Comparison of ENCODE assay signal across 8 cellular contexts in genomic region chr9:4984571-4985375, GRCh38. TPM values are rescaled to one million over a fixed set of nuclear protein-coding genes. Genes with fewer than 3 reads are reported as not detected.
DNase-seq lines count a peak whose midpoint lies in the region; ATAC-seq and TF ChIP-seq lines count a peak whose summit lies in the region.

TSS of gene JAK2 (plus strand) at chr9:4985272. CDS start at chr9:5021988, 36,716 bp downstream.

- peaks cover 55% of the 10 kb centered on the region for H3K4me1 Mint-ChIP-seq in activated T-helper 1 cell treated with anti-CD3 and anti-CD28 coated beads, Interleukin-12 subunit alpha, Interleukin-12 subunit beta, Interleukin-2, Interleukin-4 antibody, amounts not matched to agents 30 ng/mL and 10 ng/mL and 1 ng/mL, durations not matched to agents 14 hours and 24 hours and 36 hours (ENCODE audit: low read depth)
- H3K4me1 Mint-ChIP-seq in nephron: peaks cover 32% of the 10 kb centered on the region
- peaks cover 60% of the 10 kb centered on the region for H3K4me1 Mint-ChIP-seq in stimulated activated naive CD8-positive, alpha-beta T cell treated with anti-CD3 and anti-CD28 coated beads, Interleukin-15, Interleukin-2, amounts not matched to agents 100 ng/mL and 50 ng/mL, for 24 hours (ENCODE audit: low read depth)

- H3K27me3 Mint-ChIP-seq in activated T-helper 1 cell treated with anti-CD3 and anti-CD28 coated beads, Interleukin-12 subunit alpha, Interleukin-12 subunit beta, Interleukin-2, Interleukin-4 antibody, amounts not matched to agents 30 ng/mL and 10 ng/mL and 1 ng/mL, durations not matched to agents 14 hours and 24 hours and 36 hours (ENCODE audit: insufficient read depth): no peaks in the 10 kb centered on the region
- no peaks in the 10 kb centered on the region for H3K27me3 Mint-ChIP-seq in nephron (ENCODE audit: low read depth)
- no peaks in the 10 kb centered on the region for H3K27me3 Mint-ChIP-seq in stimulated activated naive CD8-positive, alpha-beta T cell treated with anti-CD3 and anti-CD28 coated beads, Interleukin-15, Interleukin-2, amounts not matched to agents 100 ng/mL and 50 ng/mL, for 24 hours

- ATAC-seq in GM21576 (IDR thresholded peaks at IDR 0.05; ENCODE audit: unreplicated experiment): peak; percentile 67

- peak within 1 kb of the TSS; percentile 92 for H3K4me3 Mint-ChIP-seq in activated T-helper 1 cell treated with anti-CD3 and anti-CD28 coated beads, Interleukin-12 subunit alpha, Interleukin-12 subunit beta, Interleukin-2, Interleukin-4 antibody, amounts not matched to agents 30 ng/mL and 10 ng/mL and 1 ng/mL, durations not matched to agents 14 hours and 24 hours and 36 hours
- H3K4me3 Mint-ChIP-seq in nephron: peak within 1 kb of the TSS; percentile 84 to 96 (median 90)
- H3K4me3 Mint-ChIP-seq in stimulated activated naive CD8-positive, alpha-beta T cell treated with anti-CD3 and anti-CD28 coated beads, Interleukin-15, Interleukin-2, amounts not matched to agents 100 ng/mL and 50 ng/mL, for 24 hours: no peak within 1 kb of the TSS

- DNase-seq in DMS79 (lab: John Stamatoyannopoulos, UW): peak; percentile 47
- peak; percentile 84 for DNase-seq in RKO (ENCODE audit: low spot score)
- peak; percentile 87 for DNase-seq in activated T-helper 1 cell treated with anti-CD3 and anti-CD28 coated beads, Interleukin-12 subunit alpha, Interleukin-12 subunit beta, Interleukin-2, Interleukin-4 antibody, amounts not matched to agents 30 ng/mL and 10 ng/mL and 1 ng/mL, durations not matched to agents 14 hours and 24 hours and 36 hours (ENCODE audit: low spot score)
- peak; percentile 90 for DNase-seq in fibroblast of mammary gland (ENCODE audit: low read depth)

- H3K36me3 Mint-ChIP-seq in activated T-helper 1 cell treated with anti-CD3 and anti-CD28 coated beads, Interleukin-12 subunit alpha, Interleukin-12 subunit beta, Interleukin-2, Interleukin-4 antibody, amounts not matched to agents 30 ng/mL and 10 ng/mL and 1 ng/mL, durations not matched to agents 14 hours and 24 hours and 36 hours (ENCODE audit: low read depth): peaks cover 10% of the 10 kb centered on the region
- no peaks in the 10 kb centered on the region for H3K36me3 Mint-ChIP-seq in nephron (ENCODE audit: low read depth)
- H3K36me3 Mint-ChIP-seq in stimulated activated naive CD8-positive, alpha-beta T cell treated with anti-CD3 and anti-CD28 coated beads, Interleukin-15, Interleukin-2, amounts not matched to agents 100 ng/mL and 50 ng/mL, for 24 hours (ENCODE audit: low read depth): peaks cover 12% of the 10 kb centered on the region

- peak within 1 kb of the TSS; percentile 79 for H3K4me3 ChIP-seq in fibroblast of mammary gland (ENCODE audit: control insufficient read depth, low read depth, low read length)

- TF ChIP-seq RAD21 in Ishikawa (IDR thresholded peaks at IDR 0.05; ENCODE audit: low read depth): peak; percentile 11; the same call in 1 of the 2 replicates

- TF ChIP-seq CTCF in fibroblast of mammary gland (conservative IDR thresholded peaks at IDR 0.05; ENCODE audit: control insufficient read depth, insufficient read depth, low read depth, low read length): peak; percentile 35
- TF ChIP-seq CTCF in nephron (IDR thresholded peaks at IDR 0.05; ENCODE audit: unreplicated experiment in 3 of 3): peak in 2 of 3 experiments; percentile 36 to 51

- intact Hi-C loops in activated T-helper 1 cell treated with anti-CD3 and anti-CD28 coated beads, Interleukin-12 subunit alpha, Interleukin-12 subunit beta, Interleukin-2, Interleukin-4 antibody, amounts not matched to agents 30 ng/mL and 10 ng/mL and 1 ng/mL, durations not matched to agents 14 hours and 24 hours and 36 hours (cut with micrococcal nuclease): loop anchor here (1.0 to 10.0 kb wide), 18 partner anchors 18 to 1698 kb away; partner anchors contain the start of genes AK3, CD274, CDC37L1 and GLIS3

- peak within 1 kb of the TSS; percentile 96 for H3K27ac Mint-ChIP-seq in activated T-helper 1 cell treated with anti-CD3 and anti-CD28 coated beads, Interleukin-12 subunit alpha, Interleukin-12 subunit beta, Interleukin-2, Interleukin-4 antibody, amounts not matched to agents 30 ng/mL and 10 ng/mL and 1 ng/mL, durations not matched to agents 14 hours and 24 hours and 36 hours
- H3K27ac Mint-ChIP-seq in nephron: peak within 1 kb of the TSS; percentile 89 to 99 (median 99)
- peak within 1 kb of the TSS; percentile 95 for H3K27ac Mint-ChIP-seq in stimulated activated naive CD8-positive, alpha-beta T cell treated with anti-CD3 and anti-CD28 coated beads, Interleukin-15, Interleukin-2, amounts not matched to agents 100 ng/mL and 50 ng/mL, for 24 hours

- TF ChIP-seq EP300 in Ishikawa (IDR thresholded peaks at IDR 0.05; ENCODE audit: borderline replicate concordance): 0 out of 2 replicates have a peak, but pooled peaks have one; percentile 8

- H3K9me3 Mint-ChIP-seq in activated T-helper 1 cell treated with anti-CD3 and anti-CD28 coated beads, Interleukin-12 subunit alpha, Interleukin-12 subunit beta, Interleukin-2, Interleukin-4 antibody, amounts not matched to agents 30 ng/mL and 10 ng/mL and 1 ng/mL, durations not matched to agents 14 hours and 24 hours and 36 hours: no peaks in the 10 kb centered on the region
- H3K9me3 Mint-ChIP-seq in nephron: no peaks in the 10 kb centered on the region
- H3K9me3 Mint-ChIP-seq in stimulated activated naive CD8-positive, alpha-beta T cell treated with anti-CD3 and anti-CD28 coated beads, Interleukin-15, Interleukin-2, amounts not matched to agents 100 ng/mL and 50 ng/mL, for 24 hours: no peaks in the 10 kb centered on the region

TF ChIP-seq in Ishikawa, 13 proteins besides CTCF, POLR2A, EP300 and RAD21:
- peak; percentile 20; the same call in 1 of the 2 replicates for TF ChIP-seq TCF12 (IDR thresholded peaks at IDR 0.05; ENCODE audit: low read depth)
- no peak for TF ChIP-seq USF1 (IDR thresholded peaks at IDR 0.05)
- no peak for TF ChIP-seq CEBPB (IDR thresholded peaks at IDR 0.05)
- peak; percentile 20; the same call in 1 of the 2 replicates for TF ChIP-seq ZBTB7A (IDR thresholded peaks at IDR 0.05; ENCODE audit: low read depth)
- peak; percentile 43 for TF ChIP-seq TAF1 (IDR thresholded peaks at IDR 0.05; ENCODE audit: low read depth)
- no peak for TF ChIP-seq FOXM1 (IDR thresholded peaks at IDR 0.05; ENCODE audit: borderline replicate concordance, low read depth)
- no peak for TF ChIP-seq TEAD4 (IDR thresholded peaks at IDR 0.05)
- no peak; the same call in 1 of the 2 replicates for TF ChIP-seq MAX (IDR thresholded peaks at IDR 0.05)
- TF ChIP-seq EGR1 (IDR thresholded peaks at IDR 0.05): no peak
- TF ChIP-seq NFIC (IDR thresholded peaks at IDR 0.05): peak; percentile 46; the same call in 1 of the 2 replicates
- TF ChIP-seq REST (IDR thresholded peaks at IDR 0.05; ENCODE audit: low read depth): no peak
- TF ChIP-seq CREB1 (IDR thresholded peaks at IDR 0.05; ENCODE audit: low read depth): 0 out of 2 replicates have a peak, but pooled peaks have one; percentile 0
- TF ChIP-seq YY1 (IDR thresholded peaks at IDR 0.05; ENCODE audit: low read depth): no peak

RNA-seq across cellular contexts. Expression of gene JAK2, which starts in this region (rescaled TPM):
- total RNA-seq in activated T-helper 1 cell treated with anti-CD3 and anti-CD28 coated beads, Interleukin-12 subunit alpha, Interleukin-12 subunit beta, Interleukin-2, Interleukin-4 antibody, amounts not matched to agents 30 ng/mL and 10 ng/mL and 1 ng/mL, durations not matched to agents 14 hours and 24 hours and 36 hours: 30.8 and 32.0 TPM in 2 replicates

Comparison
In these comparisons a context has a peak if more than half of its experiments do, and no peak if none do; other contexts are left out.
1. Peak in every context shown above with its lines: DNase-seq, ATAC-seq and H3K4me3 ChIP-seq.